Comparison of ENCODE assay signal across 13 cellular contexts in genomic region chr20:46701556-46701955, GRCh38.
"Had no signal": no experiment of that assay in that cellular context is flagged by ENCODE, and none has a peak within 500 bp of the region (broad histone marks: within the 10 kb centered on the region; RNA-seq: fewer than 3 reads in every experiment).

No MANE protein-coding gene starts in this region.

- H3K4me3 Mint-ChIP-seq: activated naive CD4-positive, alpha-beta T cell treated with anti-CD3 and anti-CD28 coated beads, Interleukin-2, amount 10 ng/mL, durations not matched to agents 7 days and 5 days; natural killer cell; stimulated activated naive B cell treated with anti-CD40 and anti-IgM and Interleukin-4, amounts not matched to agents 10 μg/mL and 1 μg/mL and 100 μg/mL, for 72 hours had no signal

- ATAC-seq: natural killer cell; stimulated activated naive B cell treated with anti-CD40 and anti-IgM and Interleukin-4, amounts not matched to agents 10 μg/mL and 1 μg/mL and 100 μg/mL, for 72 hours had no signal

- H3K4me1 Mint-ChIP-seq: activated naive CD4-positive, alpha-beta T cell treated with anti-CD3 and anti-CD28 coated beads, Interleukin-2, amount 10 ng/mL, durations not matched to agents 7 days and 5 days; natural killer cell; stimulated activated naive B cell treated with anti-CD40 and anti-IgM and Interleukin-4, amounts not matched to agents 10 μg/mL and 1 μg/mL and 100 μg/mL, for 72 hours had no signal

- H3K36me3 Mint-ChIP-seq: activated naive CD4-positive, alpha-beta T cell treated with anti-CD3 and anti-CD28 coated beads, Interleukin-2, amount 10 ng/mL, durations not matched to agents 7 days and 5 days; natural killer cell had no signal

- H3K9me3 Mint-ChIP-seq: natural killer cell had no signal

- H3K27ac Mint-ChIP-seq: activated naive CD4-positive, alpha-beta T cell treated with anti-CD3 and anti-CD28 coated beads, Interleukin-2, amount 10 ng/mL, durations not matched to agents 7 days and 5 days; natural killer cell; stimulated activated naive B cell treated with anti-CD40 and anti-IgM and Interleukin-4, amounts not matched to agents 10 μg/mL and 1 μg/mL and 100 μg/mL, for 72 hours had no signal

- DNase-seq: activated CD4-positive, alpha-beta T cell treated with anti-CD3 and anti-CD28 coated beads, Interleukin-2, amount 50 U/mL, for 1 hour; activated naive CD4-positive, alpha-beta T cell treated with anti-CD3 and anti-CD28 coated beads, Interleukin-2, amount 10 ng/mL, durations not matched to agents 7 days and 5 days; adrenal gland; hypothalamus; left ventricle myocardium inferior; natural killer cell; posterior cingulate gyrus; retina; stimulated activated CD4-positive, alpha-beta T cell treated with anti-CD3 and anti-CD28 coated beads, Interleukin-15, amount 100 ng/mL, for 24 hours; stimulated activated CD4-positive, alpha-beta T cell treated with anti-CD3 and anti-CD28 coated beads, Interleukin-4, amount 100 ng/mL, for 1 hour; stimulated activated naive B cell treated with anti-CD40 and anti-IgM and Interleukin-4, amounts not matched to agents 10 μg/mL and 1 μg/mL and 100 μg/mL, for 72 hours; tibial artery; uterus had no signal
